ENCODE assay signal across 19 cellular contexts in the genomic region with DNA sequence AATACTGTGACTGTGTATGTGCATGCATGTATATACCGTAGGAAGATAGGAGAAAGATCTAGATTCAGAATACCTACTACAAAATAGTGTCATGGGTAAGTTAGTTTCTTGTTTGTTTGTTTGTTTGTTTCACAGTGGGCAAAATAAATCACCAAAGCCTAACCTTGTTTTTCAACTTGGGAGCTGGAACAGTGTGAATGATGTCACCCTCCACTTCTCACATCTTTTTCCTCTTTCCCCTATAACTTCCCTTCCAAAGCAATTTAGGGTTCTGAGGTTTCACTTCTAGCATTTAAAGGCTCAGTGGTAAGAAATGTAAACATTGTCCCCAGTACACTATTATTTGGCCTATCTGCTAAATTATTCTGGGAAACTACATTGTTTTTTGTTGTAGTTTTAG. TPM values are rescaled to one million over a fixed set of nuclear protein-coding genes. Genes with fewer than 3 reads are reported as not detected.
DNase-seq lines count a peak whose midpoint lies in the region; ATAC-seq lines count a peak whose summit lies in the region.
"Had no signal": no experiment of that assay in that cellular context is flagged by ENCODE, and none has a peak within 500 bp of the region (broad histone marks: within the 10 kb centered on the region; RNA-seq: fewer than 3 reads in every experiment).

No MANE protein-coding gene starts in this region.

- intact Hi-C loops in naive thymus-derived CD4-positive, alpha-beta T cell (cut with micrococcal nuclease) = no loop called here

- no peaks in the 10 kb centered on the region for H3K36me3 ChIP-seq in naive thymus-derived CD4-positive, alpha-beta T cell (ENCODE audit: control insufficient read depth in 2 of 3, insufficient read depth in 3 of 3, low read length in 3 of 3)
- H3K36me3 ChIP-seq: colonic mucosa, transverse colon had no signal

- no peaks in the 10 kb centered on the region for H3K27me3 Mint-ChIP-seq in naive thymus-derived CD4-positive, alpha-beta T cell
- H3K27me3 Mint-ChIP-seq: activated T-helper 17 cell treated with anti-CD3 and anti-CD28 coated beads, Interleukin-2, amount 50 U/mL, for 72 hours had no signal

- no peaks in the 10 kb centered on the region for H3K9me3 Mint-ChIP-seq in naive thymus-derived CD4-positive, alpha-beta T cell
- H3K9me3 Mint-ChIP-seq: activated T-helper 17 cell treated with anti-CD3 and anti-CD28 coated beads, Interleukin-2, amount 50 U/mL, for 72 hours; neural crest cell had no signal

- ATAC-seq in naive thymus-derived CD4-positive, alpha-beta T cell = peak; percentile 20
- ATAC-seq: activated CD8-positive, alpha-beta T cell treated with anti-CD3 and anti-CD28 coated beads, Interleukin-2, amount 10 ng/mL, durations not matched to agents 7 days and 5 days; activated T-helper 17 cell treated with anti-CD3 and anti-CD28 coated beads, Interleukin-2, amount 50 U/mL, for 72 hours; right cardiac atrium had no signal

- H3K4me1 ChIP-seq in naive thymus-derived CD4-positive, alpha-beta T cell (ENCODE audit: control insufficient read depth in 2 of 2, insufficient read depth in 2 of 2, low read length in 2 of 2) = no peaks in the 10 kb centered on the region
- H3K4me1 ChIP-seq: colonic mucosa had no signal

- no peak overlapping the region for H3K27ac ChIP-seq in naive thymus-derived CD4-positive, alpha-beta T cell (ENCODE audit: low read depth, low read length)
- H3K27ac ChIP-seq: colonic mucosa, SK-N-MC, transverse colon had no signal

- CTCF ChIA-PET in naive thymus-derived CD4-positive, alpha-beta T cell (lab: Charles Lee) = no interaction called here

- peaks cover 0 to 16% (median 13%) of the 10 kb centered on the region in 5 donors for H3K36me3 Mint-ChIP-seq in naive thymus-derived CD4-positive, alpha-beta T cell

- POLR2A ChIA-PET in naive thymus-derived CD4-positive, alpha-beta T cell (lab: Charles Lee) = no interaction called here

- DNase-seq in CD1c-positive myeloid dendritic cell (ENCODE audit: extremely low spot score) (peak; percentile 77), KBM-7 (peak; percentile 41), dermis blood vessel endothelial cell (peak; percentile 58), NCI-H187 treated with DMSO at 0.1 percent for 48 hours (lab: John Stamatoyannopoulos, UW) (no peak), cortex of kidney (lab: John Stamatoyannopoulos, UW) (no peak), T-helper 2 cell (no peak)
- no peak for DNase-seq in naive thymus-derived CD4-positive, alpha-beta T cell
- DNase-seq in activated CD4-positive, alpha-beta T cell treated with anti-CD3 and anti-CD28 coated beads, Interleukin-2, amount 50 U/mL, for 4 hours = no peak
- DNase-seq: activated CD8-positive, alpha-beta T cell treated with anti-CD3 and anti-CD28 coated beads, Interleukin-2, amount 10 ng/mL, durations not matched to agents 7 days and 5 days; colonic mucosa; DMS 273 treated with DMSO at 0.1 percent for 48 hours; NCI-H1105; NCI-H2227 treated with DMSO at 0.1 percent for 48 hours; right cardiac atrium; transverse colon had no signal

- H3K9me3 ChIP-seq in naive thymus-derived CD4-positive, alpha-beta T cell (ENCODE audit: control insufficient read depth in 2 of 3, low read length in 3 of 3) = no peaks in the 10 kb centered on the region
- H3K9me3 ChIP-seq: colonic mucosa, transverse colon had no signal

- no peak overlapping the region for H3K4me3 ChIP-seq in naive thymus-derived CD4-positive, alpha-beta T cell (ENCODE audit: low read length)
- H3K4me3 ChIP-seq: colonic mucosa, SK-N-MC, transverse colon had no signal

- H3K27ac Mint-ChIP-seq in naive thymus-derived CD4-positive, alpha-beta T cell = no peak overlapping the region
- H3K27ac Mint-ChIP-seq: activated CD8-positive, alpha-beta T cell treated with anti-CD3 and anti-CD28 coated beads, Interleukin-2, amount 10 ng/mL, durations not matched to agents 7 days and 5 days; activated T-helper 17 cell treated with anti-CD3 and anti-CD28 coated beads, Interleukin-2, amount 50 U/mL, for 72 hours had no signal

- H3K27me3 ChIP-seq in naive thymus-derived CD4-positive, alpha-beta T cell (ENCODE audit: control insufficient read depth in 2 of 2, insufficient read depth in 2 of 2, low read length in 2 of 2) = no peaks in the 10 kb centered on the region
- H3K27me3 ChIP-seq: colonic mucosa, transverse colon had no signal

- peaks cover 0 to 15% (median 9%) of the 10 kb centered on the region in 7 donors for H3K4me1 Mint-ChIP-seq in naive thymus-derived CD4-positive, alpha-beta T cell

- in situ Hi-C loops in KBM-7 (cut with MboI; ENCODE audit: low pct_unique_long_range_greater_than_20kb, low sequenced_read_pairs) = no loop called here

- H3K4me3 Mint-ChIP-seq in naive thymus-derived CD4-positive, alpha-beta T cell = no peak overlapping the region
- H3K4me3 Mint-ChIP-seq: activated CD8-positive, alpha-beta T cell treated with anti-CD3 and anti-CD28 coated beads, Interleukin-2, amount 10 ng/mL, durations not matched to agents 7 days and 5 days; activated T-helper 17 cell treated with anti-CD3 and anti-CD28 coated beads, Interleukin-2, amount 50 U/mL, for 72 hours; neural crest cell had no signal

RNA-seq across cellular contexts. Expression of gene KCTD4, which starts 5.4 kb away (rescaled TPM):
- total RNA-seq in dermis blood vessel endothelial cell = not detected in 2 replicates
- not detected for total RNA-seq in naive thymus-derived CD4-positive, alpha-beta T cell
- not detected for polyA plus RNA-seq in naive thymus-derived CD4-positive, alpha-beta T cell
- total RNA-seq: activated CD8-positive, alpha-beta T cell treated with anti-CD3 and anti-CD28 coated beads, Interleukin-2, amount 10 ng/mL, durations not matched to agents 7 days and 5 days; activated T-helper 17 cell treated with anti-CD3 and anti-CD28 coated beads, Interleukin-2, amount 50 U/mL, for 72 hours; liver; neural crest cell had no signal

Comparison
In these comparisons a context has a peak if more than half of its experiments do, and no peak if none do; other contexts are left out.
1. DNase-seq: peak in CD1c-positive myeloid dendritic cell (single experiment), KBM-7 (single experiment) and dermis blood vessel endothelial cell (single experiment); none in naive thymus-derived CD4-positive, alpha-beta T cell (0 of 9), activated CD4-positive, alpha-beta T cell treated with anti-CD3 and anti-CD28 coated beads, Interleukin-2, amount 50 U/mL, for 4 hours (0 of 2), NCI-H187 treated with DMSO at 0.1 percent for 48 hours (single experiment), cortex of kidney (single experiment) and T-helper 2 cell (0 of 5).